8 cellular contexts compared by ENCODE assay signal in the genomic region with DNA sequence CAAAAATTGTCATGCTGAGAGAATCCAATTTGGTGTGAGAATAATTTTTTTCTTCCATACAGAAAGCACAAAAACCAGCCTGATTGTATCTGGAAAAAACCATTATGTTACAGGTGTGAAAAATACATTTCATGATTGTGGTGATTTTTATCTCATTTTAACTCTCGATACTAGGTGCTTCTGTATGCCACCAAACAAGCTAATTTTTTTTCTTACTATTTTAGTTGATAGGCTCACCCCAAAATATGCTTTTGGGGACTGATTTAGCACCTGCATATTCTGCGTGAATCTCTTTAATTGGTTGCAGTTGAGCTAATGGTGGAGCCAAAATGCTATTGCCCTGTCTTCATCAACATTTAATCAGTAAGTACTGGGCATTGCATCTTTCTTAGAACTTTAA. TPM values are rescaled to one million over a fixed set of nuclear protein-coding genes. Genes with fewer than 3 reads are reported as not detected.
DNase-seq lines count a peak whose midpoint lies in the region; ATAC-seq and TF ChIP-seq lines count a peak whose summit lies in the region.

No MANE protein-coding gene starts in this region.

- H3F3A ChIP-seq in PC-3 (ENCODE audit: low read length, unreplicated experiment): no peaks in the 10 kb centered on the region

- no peak overlapping the region for H2AFZ ChIP-seq in PC-3 (ENCODE audit: low read length)

- no TSS peak for BruUV-seq in PC-3 (replicated peaks; lab: Mats Ljungman, UMichigan)

- H4K20me1 ChIP-seq in PC-3 (ENCODE audit: low read length): peaks cover 50% of the 10 kb centered on the region

- no peak overlapping the region for H3K27ac ChIP-seq in PC-3 (ENCODE audit: low read length)

- intact Hi-C loops in PC-3 (cut with micrococcal nuclease): loop anchor here (5.0 kb wide), 1 partner anchor 83 kb away; no protein-coding TSS in a partner anchor

- POLR2A ChIA-PET in PC-3 (lab: Charles Lee; ENCODE audit: unreplicated experiment): no interaction called here

- no peaks in the 10 kb centered on the region for H3K27me3 ChIP-seq in PC-3 (ENCODE audit: low read length)

- H3K4me3 ChIP-seq in GM08714 (ENCODE audit: low read length): peak overlapping the region; percentile 83; the same call in 1 of the 2 replicates
- peak overlapping the region; percentile 97 for H3K4me3 ChIP-seq in PC-3 (ENCODE audit: low read length)
- peak overlapping the region; percentile 79 for H3K4me3 ChIP-seq in epithelial cell of esophagus (ENCODE audit: low read length)
- H3K4me3 ChIP-seq in retinal pigment epithelial cell (ENCODE audit: low read length): peak overlapping the region; percentile 88

- DNase-seq in PC-3 (no peak), epithelial cell of esophagus (ENCODE audit: low read depth) (no peak), retinal pigment epithelial cell (ENCODE audit: low read depth) (no peak), OCI-M1 (lab: John Stamatoyannopoulos, UW) (no peak), DMS153 treated with DMSO at 0.1 percent for 48 hours (lab: John Stamatoyannopoulos, UW; ENCODE audit: unreplicated experiment) (no peak)
- DNase-seq in central memory CD4-positive, alpha-beta T cell: no peak

- TF ChIP-seq CTCF in PC-3 (conservative IDR thresholded peaks at IDR 0.05; ENCODE audit: low read depth, low read length): no peak
- TF ChIP-seq CTCF in epithelial cell of esophagus (IDR thresholded peaks at IDR 0.05; ENCODE audit: insufficient read depth, low read depth, low read length, missing control alignments): no peak
- no peak for TF ChIP-seq CTCF in retinal pigment epithelial cell (conservative IDR thresholded peaks at IDR 0.05; ENCODE audit: low read depth, low read length)

- H3K79me2 ChIP-seq in PC-3 (ENCODE audit: low read length): peaks cover 66% of the 10 kb centered on the region

- H3K4me1 ChIP-seq in PC-3 (ENCODE audit: insufficient read depth, low read length): peaks cover 34% of the 10 kb centered on the region

- peak overlapping the region; percentile 88 for H3K4me2 ChIP-seq in PC-3 (ENCODE audit: low read length)

- no peaks in the 10 kb centered on the region for H3K36me3 ChIP-seq in PC-3 (ENCODE audit: low read depth, low read length)

- peak overlapping the region; percentile 95 for H3K9ac ChIP-seq in PC-3 (ENCODE audit: low read length)

- no peak for ATAC-seq in PC-3
- ATAC-seq in GM19455 (IDR thresholded peaks at IDR 0.05; ENCODE audit: unreplicated experiment): no peak

- no peaks in the 10 kb centered on the region for H3K9me3 ChIP-seq in PC-3 (ENCODE audit: low read length)

- CTCF ChIA-PET in PC-3 (lab: Charles Lee): interaction anchor here (0.5 to 0.6 kb wide), 3 partner anchors 162 to 240 kb away, joined by 3 to 7 read pairs (median 4); no protein-coding TSS in a partner anchor

- H3K9me2 ChIP-seq in PC-3 (replicated peaks; ENCODE audit: low read length): no peaks in the 10 kb centered on the region

RNA-seq across cellular contexts. Expression of gene DMTF1, which starts 1.9 kb away (rescaled TPM):
- total RNA-seq in PC-3 (2014; rRNA removed): 43.6 and 48.8 TPM in 2 replicates
